In genomic region chr2:102158336-102158735, GRCh38 we compare ENCODE assay signal across 1 cellular context.
TF ChIP-seq lines count a peak whose summit lies in the region.

No MANE protein-coding gene starts in this region.

TF ChIP-seq in K562, 482 proteins besides CTCF, POLR2A, EP300 and RAD21:
- TF ChIP-seq RBM25 (IDR thresholded peaks at IDR 0.05; ENCODE audit: low read depth, low read length, severe bottlenecking) (peak; percentile 7), NONO (IDR thresholded peaks at IDR 0.05; ENCODE audit: low read depth in 2 of 2, low read length in 1 of 2) (no peak)
TF ChIP-seq in K562: peak in this region for 1.
